In genomic region chr2:111275047-111275853, GRCh38 we compare ENCODE assay signal across 8 cellular contexts.
DNase-seq lines count a peak whose midpoint lies in the region; ATAC-seq, FAIRE-seq and TF ChIP-seq lines count a peak whose summit lies in the region.
"Not testable (repeated sequence)": the region's sequence is repeated elsewhere in the genome, so short reads cannot be mapped to it uniquely, and the experiment has no call there.

No MANE protein-coding gene starts in this region.

- peak in 3 of 4 donors; percentile 29 to 39 (median 36) for DNase-seq in body of pancreas
- peak; percentile 11 for DNase-seq in fibroblast of gingiva (ENCODE audit: low read depth)
- peak; percentile 47 for DNase-seq in Right ventricle myocardium superior
- not testable (repeated sequence) for DNase-seq in left ventricle myocardium inferior, left lung, gastrocnemius medialis
- DNase-seq in pancreas = peak in 4 of 6 donors; percentile 13 to 57 (median 22)
- DNase-seq in aorta = peak in 1 of 2 donors; percentile 50

- H3K9me3 ChIP-seq in body of pancreas; left ventricle myocardium inferior (replicated peaks); left lung; pancreas; gastrocnemius medialis; aorta (ENCODE audit: control insufficient read depth, low read length): not testable (repeated sequence)

- 48 to 88% methylated on average over 5 to 13 of the region's 15 CpGs for WGBS in body of pancreas, 2 donors
- 60 to 65% methylated on average over 12 to 13 of the region's 15 CpGs for WGBS in pancreas, 2 donors
- WGBS in aorta, 2 donors = 32 to 33% methylated on average over 12 to 14 of the region's 15 CpGs

- H3K36me3 ChIP-seq in body of pancreas (replicated peaks in 1 of 2; ENCODE audit: insufficient read depth in 1 of 2, low read depth in 2 of 2); left ventricle myocardium inferior; left lung; pancreas; gastrocnemius medialis; aorta (ENCODE audit: control insufficient read depth in 1 of 2, insufficient read depth in 2 of 2, low read length in 1 of 2): not testable (repeated sequence)

- H3K4me3 ChIP-seq in body of pancreas; left ventricle myocardium inferior; left lung; pancreas; gastrocnemius medialis; aorta (ENCODE audit: low read length in 2 of 2): not testable (repeated sequence)

- H3K27ac ChIP-seq in body of pancreas = peak overlapping the region in 2 of 4 donors; percentile 16 to 25
- H3K27ac ChIP-seq in left ventricle myocardium inferior (replicated peaks) = peak overlapping the region; percentile 56
- not testable (repeated sequence) for H3K27ac ChIP-seq in left lung; pancreas; gastrocnemius medialis; aorta (ENCODE audit: low read depth in 1 of 2, low read length in 2 of 2)

- FAIRE-seq in pancreas (lab: Jason Lieb, UNC) = not testable (repeated sequence)

- H3K27me3 ChIP-seq in body of pancreas; left ventricle myocardium inferior (ENCODE audit: low read depth); left lung; pancreas; gastrocnemius medialis; aorta (ENCODE audit: control insufficient read depth in 1 of 2, insufficient read depth in 2 of 2, low read length in 1 of 2): not testable (repeated sequence)

- not testable (repeated sequence) for TF ChIP-seq CTCF in body of pancreas (IDR thresholded peaks at IDR 0.05); left ventricle myocardium inferior (IDR thresholded peaks at IDR 0.05; ENCODE audit: borderline replicate concordance); left lung (IDR thresholded peaks at IDR 0.05); pancreas (IDR thresholded peaks at IDR 0.05); gastrocnemius medialis (IDR thresholded peaks at IDR 0.05 in 4 of 5, conservative IDR thresholded peaks at IDR 0.05 in 1 of 5)

- H3K4me1 ChIP-seq in body of pancreas = peaks cover 25% of the 10 kb centered on the region
- H3K4me1 ChIP-seq in left ventricle myocardium inferior; left lung; pancreas; gastrocnemius medialis; aorta (ENCODE audit: control insufficient read depth in 1 of 2, insufficient read depth in 2 of 2, low read length in 2 of 2): not testable (repeated sequence)

- ATAC-seq in body of pancreas = peak; percentile 55
- ATAC-seq in Right ventricle myocardium superior (ENCODE audit: poor library complexity) = peak; percentile 74
- peak; percentile 24 for ATAC-seq in left lung
- ATAC-seq in pancreas = peak; percentile 26 to 49 (median 34)
- ATAC-seq in gastrocnemius medialis = peak; percentile 59 to 77
- ATAC-seq in aorta (ENCODE audit: low FRiP score) = peak; percentile 34

- intact Hi-C loops in body of pancreas (cut with DNase I); Right ventricle myocardium superior (cut with DNase I); left ventricle myocardium inferior (cut with micrococcal nuclease); left lung (cut with DNase I); pancreas (cut with DNase I); gastrocnemius medialis (cut with DNase I; ENCODE audit: low total_unique reads); aorta (cut with DNase I): not testable (repeated sequence)

- TF ChIP-seq POLR2A in body of pancreas (IDR thresholded peaks at IDR 0.05); gastrocnemius medialis (IDR thresholded peaks at IDR 0.05): not testable (repeated sequence)

- in situ Hi-C loops in gastrocnemius medialis (cut with MboI; ENCODE audit: low sequenced_read_pairs in 4 of 4) = not testable (repeated sequence)

Comparison
In these comparisons a context has a peak if more than half of its experiments do, and no peak if none do; other contexts are left out.
1. ATAC-seq: peak in every context shown above with its lines; median percentile 74 in Right ventricle myocardium superior; 68 in gastrocnemius medialis; 55 in body of pancreas; 34 in pancreas; 34 in aorta; 24 in left lung.